17 cellular contexts compared by ENCODE assay signal in the genomic region with DNA sequence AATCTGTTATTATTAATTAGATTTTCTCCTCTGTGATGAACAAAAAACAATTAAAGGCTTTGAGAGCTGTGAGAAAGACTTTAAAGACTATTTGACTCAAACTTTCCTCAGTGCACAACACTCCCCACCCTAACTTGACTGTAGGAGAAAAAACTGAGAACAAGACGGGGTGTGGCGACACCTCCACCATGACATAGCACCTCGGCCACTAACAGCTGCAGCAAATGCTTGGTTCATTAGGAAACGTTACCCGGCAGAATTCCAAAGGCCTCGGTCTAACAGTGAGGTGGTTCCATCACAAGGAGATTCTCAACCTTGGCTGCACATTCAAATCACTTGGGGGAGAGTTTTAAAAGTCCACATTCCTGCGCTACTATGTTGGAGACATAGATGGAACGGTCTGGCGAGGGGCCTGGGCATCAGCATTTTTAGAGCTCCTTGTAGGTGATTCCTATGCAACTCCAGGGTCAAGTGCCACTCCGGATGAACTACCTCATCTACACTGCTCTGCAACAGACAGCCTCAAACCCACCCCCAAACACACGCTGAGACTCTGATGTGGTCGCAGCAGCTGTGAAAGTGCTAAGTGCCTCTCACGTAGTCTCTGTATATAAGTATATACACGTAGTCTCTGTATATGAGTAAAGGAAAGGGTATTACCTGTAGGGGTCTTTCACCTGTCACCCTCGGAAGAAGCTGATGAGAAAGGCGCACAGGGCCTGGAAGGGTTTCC. TPM values are rescaled to one million over a fixed set of nuclear protein-coding genes. Genes with fewer than 3 reads are reported as not detected.
DNase-seq lines count a peak whose midpoint lies in the region; ATAC-seq lines count a peak whose summit lies in the region.
"Had no signal": no experiment of that assay in that cellular context is flagged by ENCODE, and none has a peak within 500 bp of the region (broad histone marks: within the 10 kb centered on the region; RNA-seq: fewer than 3 reads in every experiment).

No MANE protein-coding gene starts in this region.

- peak in 1 of 2 donors; percentile 33 for ATAC-seq in activated T-cell treated with anti-CD3 and anti-CD28 coated beads, Interleukin-2, amount 50 U/mL, for 4 hours
- peak; percentile 32 to 35 for ATAC-seq in activated T-cell treated with anti-CD3 and anti-CD28 coated beads, Interleukin-2, amount 50 U/mL, for 72 hours (replicated peaks in 1 of 2)
- ATAC-seq in stimulated activated naive B cell treated with anti-CD40 and anti-IgM and Interleukin-4, amounts not matched to agents 10 μg/mL and 1 μg/mL and 100 μg/mL, for 72 hours (replicated peaks) = no peak
- no peak for ATAC-seq in GM19452 (IDR thresholded peaks at IDR 0.05; ENCODE audit: unreplicated experiment)

- H2BK15ac ChIP-seq in mesendoderm (replicated peaks; ENCODE audit: low read depth) = no peak overlapping the region

- H3K36me3 ChIP-seq in mesendoderm (ENCODE audit: control insufficient read depth, insufficient read depth, low read length) = no peaks in the 10 kb centered on the region
- H3K36me3 ChIP-seq: stomach, vagina had no signal

- no peak overlapping the region for H3K23ac ChIP-seq in mesendoderm (ENCODE audit: low read length)

- no peaks in the 10 kb centered on the region for H3K9me3 Mint-ChIP-seq in activated T-cell treated with anti-CD3 and anti-CD28 coated beads, Interleukin-2, amount 50 U/mL, for 4 hours
- no peaks in the 10 kb centered on the region for H3K9me3 Mint-ChIP-seq in activated T-cell treated with anti-CD3 and anti-CD28 coated beads, Interleukin-2, amount 50 U/mL, for 72 hours
- peaks cover 4 to 9% of the 10 kb centered on the region in 2 donors for H3K9me3 Mint-ChIP-seq in stimulated activated naive B cell treated with anti-CD40 and anti-IgM and Interleukin-4, amounts not matched to agents 10 μg/mL and 1 μg/mL and 100 μg/mL, for 72 hours
- H3K9me3 Mint-ChIP-seq: dendritic cell treated with granulocyte-macrophage colony-stimulating factor and Interleukin-4, amounts not matched to agents 40 ng/mL and 50 ng/mL, for 4 days had no signal

- H3K4me3 ChIP-seq in mesendoderm (ENCODE audit: low read length) = no peak overlapping the region
- H3K4me3 ChIP-seq: stomach, vagina had no signal

- H2AK5ac ChIP-seq in mesendoderm (ENCODE audit: low read length) = no peak overlapping the region

- H2BK120ac ChIP-seq in mesendoderm (ENCODE audit: low read depth, low read length) = no peak overlapping the region

- H3K9ac ChIP-seq in mesendoderm (ENCODE audit: low read length) = no peak overlapping the region

- H3K4me1 Mint-ChIP-seq in activated T-cell treated with anti-CD3 and anti-CD28 coated beads, Interleukin-2, amount 50 U/mL, for 4 hours (ENCODE audit: low read depth) = peaks cover 13% of the 10 kb centered on the region
- H3K4me1 Mint-ChIP-seq in activated T-cell treated with anti-CD3 and anti-CD28 coated beads, Interleukin-2, amount 50 U/mL, for 72 hours (ENCODE audit: low read depth) = peaks cover 36% of the 10 kb centered on the region
- H3K4me1 Mint-ChIP-seq in stimulated activated naive B cell treated with anti-CD40 and anti-IgM and Interleukin-4, amounts not matched to agents 10 μg/mL and 1 μg/mL and 100 μg/mL, for 72 hours = peaks cover 19 to 28% of the 10 kb centered on the region in 2 donors

- DNase-seq in activated T-cell treated with anti-CD3 and anti-CD28 coated beads, Interleukin-2, amount 50 U/mL, for 4 hours = no peak
- DNase-seq in activated T-cell treated with anti-CD3 and anti-CD28 coated beads, Interleukin-2, amount 50 U/mL, for 1 hour = no peak
- peak; percentile 18 to 47 for DNase-seq in activated T-cell treated with anti-CD3 and anti-CD28 coated beads, Interleukin-2, amount 50 U/mL, for 72 hours
- peak; percentile 61 for DNase-seq in mesendoderm
- DNase-seq in stimulated activated naive B cell treated with anti-CD40 and anti-IgM and Interleukin-4, amounts not matched to agents 10 μg/mL and 1 μg/mL and 100 μg/mL, for 72 hours = no peak
- no peak for DNase-seq in A172 (ENCODE audit: low spot score)
- DNase-seq in NCI-H1417 treated with DMSO at 0.1 percent for 48 hours (lab: John Stamatoyannopoulos, UW) = no peak
- DNase-seq: activated B cell treated with CpG ODN at 0.5 μM for 24 hours; Calu3; kidney; NCI-H526 treated with DMSO at 0.1 percent for 48 hours; stimulated activated CD4-positive, alpha-beta T cell treated with anti-CD3 and anti-CD28 coated beads, Interleukin-4, amount 100 ng/mL, for 4 hours; stomach had no signal

- H4K5ac ChIP-seq in mesendoderm (ENCODE audit: low read length) = no peak overlapping the region

- H3K4me1 ChIP-seq in mesendoderm (ENCODE audit: control insufficient read depth, low read depth, low read length) = no peaks in the 10 kb centered on the region

- no peak overlapping the region for H4K8ac ChIP-seq in mesendoderm (ENCODE audit: low read depth, low read length)

- no peak overlapping the region for H3K4me2 ChIP-seq in mesendoderm (ENCODE audit: low read length)

- H3K27ac ChIP-seq in mesendoderm (ENCODE audit: low read depth, low read length) = no peak overlapping the region
- H3K27ac ChIP-seq: stomach, vagina had no signal

- H3K4ac ChIP-seq in mesendoderm (ENCODE audit: low read depth, low read length) = no peak overlapping the region

- no peaks in the 10 kb centered on the region for H3K27me3 ChIP-seq in mesendoderm (ENCODE audit: insufficient read depth, low read length, poor library complexity)
- H3K27me3 ChIP-seq: stomach, vagina had no signal

- H3K56ac ChIP-seq in mesendoderm (ENCODE audit: low read length) = no peak overlapping the region

- no peaks in the 10 kb centered on the region for H3K27me3 Mint-ChIP-seq in activated T-cell treated with anti-CD3 and anti-CD28 coated beads, Interleukin-2, amount 50 U/mL, for 4 hours (ENCODE audit: low read depth)
- H3K27me3 Mint-ChIP-seq in activated T-cell treated with anti-CD3 and anti-CD28 coated beads, Interleukin-2, amount 50 U/mL, for 72 hours (ENCODE audit: low read depth) = peaks cover 9% of the 10 kb centered on the region
- H3K27me3 Mint-ChIP-seq in stimulated activated naive B cell treated with anti-CD40 and anti-IgM and Interleukin-4, amounts not matched to agents 10 μg/mL and 1 μg/mL and 100 μg/mL, for 72 hours = peaks cover 3 to 6% of the 10 kb centered on the region in 2 donors

- no peaks in the 10 kb centered on the region for H3K79me2 ChIP-seq in mesendoderm (ENCODE audit: control insufficient read depth, insufficient read depth, low read length)

- H2BK5ac ChIP-seq in mesendoderm (ENCODE audit: low read length) = no peak overlapping the region

- H3K36me3 Mint-ChIP-seq in activated T-cell treated with anti-CD3 and anti-CD28 coated beads, Interleukin-2, amount 50 U/mL, for 4 hours (ENCODE audit: insufficient read depth) = no peaks in the 10 kb centered on the region
- H3K36me3 Mint-ChIP-seq in activated T-cell treated with anti-CD3 and anti-CD28 coated beads, Interleukin-2, amount 50 U/mL, for 72 hours (ENCODE audit: insufficient read depth in 2 of 2) = peaks cover 0 to 2% of the 10 kb centered on the region in 2 donors
- peaks cover 1 to 4% of the 10 kb centered on the region in 2 donors for H3K36me3 Mint-ChIP-seq in stimulated activated naive B cell treated with anti-CD40 and anti-IgM and Interleukin-4, amounts not matched to agents 10 μg/mL and 1 μg/mL and 100 μg/mL, for 72 hours

- H3K27ac Mint-ChIP-seq in activated T-cell treated with anti-CD3 and anti-CD28 coated beads, Interleukin-2, amount 50 U/mL, for 72 hours = no peak overlapping the region
- H3K27ac Mint-ChIP-seq in stimulated activated naive B cell treated with anti-CD40 and anti-IgM and Interleukin-4, amounts not matched to agents 10 μg/mL and 1 μg/mL and 100 μg/mL, for 72 hours = peak overlapping the region; percentile 56
- H3K27ac Mint-ChIP-seq: activated B cell treated with CpG ODN at 0.5 μM for 24 hours; dendritic cell treated with granulocyte-macrophage colony-stimulating factor and Interleukin-4, amounts not matched to agents 40 ng/mL and 50 ng/mL, for 4 days had no signal

- WGBS in mesendoderm (ENCODE audit: extremely low coverage, insufficient coverage, low lambda C conversion rate) = no CpG with 5 or more reads among the region's 16 CpGs

- H3K79me1 ChIP-seq in mesendoderm (ENCODE audit: low read length) = no peaks in the 10 kb centered on the region

- H3K18ac ChIP-seq in mesendoderm (ENCODE audit: low read length) = no peak overlapping the region

- H3K4me3 Mint-ChIP-seq in activated T-cell treated with anti-CD3 and anti-CD28 coated beads, Interleukin-2, amount 50 U/mL, for 4 hours = peak overlapping the region; percentile 53
- H3K4me3 Mint-ChIP-seq in activated T-cell treated with anti-CD3 and anti-CD28 coated beads, Interleukin-2, amount 50 U/mL, for 72 hours = peak overlapping the region; percentile 50 to 76
- peak overlapping the region; percentile 32 to 74 for H3K4me3 Mint-ChIP-seq in stimulated activated naive B cell treated with anti-CD40 and anti-IgM and Interleukin-4, amounts not matched to agents 10 μg/mL and 1 μg/mL and 100 μg/mL, for 72 hours
- H3K4me3 Mint-ChIP-seq: activated B cell treated with CpG ODN at 0.5 μM for 24 hours; dendritic cell treated with granulocyte-macrophage colony-stimulating factor and Interleukin-4, amounts not matched to agents 40 ng/mL and 50 ng/mL, for 4 days had no signal

RNA-seq across cellular contexts. Expression of a gene that starts 1.0 kb away (rescaled TPM):
- total RNA-seq in activated T-cell treated with anti-CD3 and anti-CD28 coated beads, Interleukin-2, amount 50 U/mL, for 4 hours = 1 to 10 TPM; 2.0 to 3.9 (median 3.4) TPM
- total RNA-seq in activated T-cell treated with anti-CD3 and anti-CD28 coated beads, Interleukin-2, amount 50 U/mL, for 72 hours = 10 to 100 TPM; 11.6 to 14.4 TPM
- polyA plus RNA-seq in mesendoderm (2013, experiment 1 of 2) = 0.34 TPM
- polyA plus RNA-seq in mesendoderm (2013, experiment 2 of 2) = 0.39 TPM
- not detected in 2 replicates for total RNA-seq in A172 (2014; rRNA removed; shearing (Covaris generic))
- total RNA-seq: Calu3, esophagus mucosa had no signal

RNA-seq across cellular contexts. Expression of a gene that starts 23.4 kb away (rescaled TPM):
- total RNA-seq in activated T-cell treated with anti-CD3 and anti-CD28 coated beads, Interleukin-2, amount 50 U/mL, for 4 hours = not detected
- not detected for total RNA-seq in activated T-cell treated with anti-CD3 and anti-CD28 coated beads, Interleukin-2, amount 50 U/mL, for 72 hours
- polyA plus RNA-seq in mesendoderm (2013, experiment 1 of 2) = 2.3 TPM
- 2.9 TPM for polyA plus RNA-seq in mesendoderm (2013, experiment 2 of 2)
- 0.31 TPM in 1 of 2 replicates, not detected in the other for total RNA-seq in A172 (2014; rRNA removed; shearing (Covaris generic))
- total RNA-seq: activated B cell treated with CpG ODN at 0.5 μM for 24 hours had no signal

Comparison
In these comparisons a context has a peak if more than half of its experiments do, and no peak if none do; other contexts are left out.
1. DNase-seq: peak in activated T-cell treated with anti-CD3 and anti-CD28 coated beads, Interleukin-2, amount 50 U/mL, for 72 hours (2 of 2) and mesendoderm (single experiment); none in activated T-cell treated with anti-CD3 and anti-CD28 coated beads, Interleukin-2, amount 50 U/mL, for 4 hours (single experiment), activated T-cell treated with anti-CD3 and anti-CD28 coated beads, Interleukin-2, amount 50 U/mL, for 1 hour (single experiment), stimulated activated naive B cell treated with anti-CD40 and anti-IgM and Interleukin-4, amounts not matched to agents 10 μg/mL and 1 μg/mL and 100 μg/mL, for 72 hours (single experiment), A172 (single experiment) and NCI-H1417 treated with DMSO at 0.1 percent for 48 hours (single experiment).
2. ATAC-seq: peak in activated T-cell treated with anti-CD3 and anti-CD28 coated beads, Interleukin-2, amount 50 U/mL, for 72 hours (2 of 2); none in stimulated activated naive B cell treated with anti-CD40 and anti-IgM and Interleukin-4, amounts not matched to agents 10 μg/mL and 1 μg/mL and 100 μg/mL, for 72 hours (0 of 2) and GM19452 (single experiment).
3. Peak in every context shown above with its lines, with median percentiles within 50 percentile points of each other: H3K4me3 Mint-ChIP-seq.